ENCODE assay signal across 1 cellular context in the genomic region with DNA sequence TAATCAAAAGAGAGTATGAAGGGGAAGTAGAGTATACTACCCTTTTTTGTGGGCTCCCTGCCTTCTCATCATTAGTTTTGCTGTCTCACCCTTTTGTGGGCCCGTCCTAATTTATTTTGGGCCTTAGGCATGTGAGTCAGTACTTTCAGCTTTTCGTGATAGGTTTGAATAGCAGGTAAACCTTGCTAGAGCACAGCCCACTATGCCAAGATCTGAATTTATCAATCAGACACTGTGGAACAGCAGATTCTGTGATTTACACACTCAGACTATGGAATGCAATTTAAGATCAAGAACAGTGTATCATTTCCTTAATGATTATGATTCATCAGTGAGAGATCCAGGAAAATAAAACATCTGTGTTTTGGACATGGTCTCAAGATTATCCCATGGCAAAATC.
TF ChIP-seq lines count a peak whose summit lies in the region.

No MANE protein-coding gene starts in this region.

TF ChIP-seq in GM23338, 12 proteins besides CTCF, POLR2A, EP300 and RAD21 (continued from another document):
- TF ChIP-seq, protein P1, sequence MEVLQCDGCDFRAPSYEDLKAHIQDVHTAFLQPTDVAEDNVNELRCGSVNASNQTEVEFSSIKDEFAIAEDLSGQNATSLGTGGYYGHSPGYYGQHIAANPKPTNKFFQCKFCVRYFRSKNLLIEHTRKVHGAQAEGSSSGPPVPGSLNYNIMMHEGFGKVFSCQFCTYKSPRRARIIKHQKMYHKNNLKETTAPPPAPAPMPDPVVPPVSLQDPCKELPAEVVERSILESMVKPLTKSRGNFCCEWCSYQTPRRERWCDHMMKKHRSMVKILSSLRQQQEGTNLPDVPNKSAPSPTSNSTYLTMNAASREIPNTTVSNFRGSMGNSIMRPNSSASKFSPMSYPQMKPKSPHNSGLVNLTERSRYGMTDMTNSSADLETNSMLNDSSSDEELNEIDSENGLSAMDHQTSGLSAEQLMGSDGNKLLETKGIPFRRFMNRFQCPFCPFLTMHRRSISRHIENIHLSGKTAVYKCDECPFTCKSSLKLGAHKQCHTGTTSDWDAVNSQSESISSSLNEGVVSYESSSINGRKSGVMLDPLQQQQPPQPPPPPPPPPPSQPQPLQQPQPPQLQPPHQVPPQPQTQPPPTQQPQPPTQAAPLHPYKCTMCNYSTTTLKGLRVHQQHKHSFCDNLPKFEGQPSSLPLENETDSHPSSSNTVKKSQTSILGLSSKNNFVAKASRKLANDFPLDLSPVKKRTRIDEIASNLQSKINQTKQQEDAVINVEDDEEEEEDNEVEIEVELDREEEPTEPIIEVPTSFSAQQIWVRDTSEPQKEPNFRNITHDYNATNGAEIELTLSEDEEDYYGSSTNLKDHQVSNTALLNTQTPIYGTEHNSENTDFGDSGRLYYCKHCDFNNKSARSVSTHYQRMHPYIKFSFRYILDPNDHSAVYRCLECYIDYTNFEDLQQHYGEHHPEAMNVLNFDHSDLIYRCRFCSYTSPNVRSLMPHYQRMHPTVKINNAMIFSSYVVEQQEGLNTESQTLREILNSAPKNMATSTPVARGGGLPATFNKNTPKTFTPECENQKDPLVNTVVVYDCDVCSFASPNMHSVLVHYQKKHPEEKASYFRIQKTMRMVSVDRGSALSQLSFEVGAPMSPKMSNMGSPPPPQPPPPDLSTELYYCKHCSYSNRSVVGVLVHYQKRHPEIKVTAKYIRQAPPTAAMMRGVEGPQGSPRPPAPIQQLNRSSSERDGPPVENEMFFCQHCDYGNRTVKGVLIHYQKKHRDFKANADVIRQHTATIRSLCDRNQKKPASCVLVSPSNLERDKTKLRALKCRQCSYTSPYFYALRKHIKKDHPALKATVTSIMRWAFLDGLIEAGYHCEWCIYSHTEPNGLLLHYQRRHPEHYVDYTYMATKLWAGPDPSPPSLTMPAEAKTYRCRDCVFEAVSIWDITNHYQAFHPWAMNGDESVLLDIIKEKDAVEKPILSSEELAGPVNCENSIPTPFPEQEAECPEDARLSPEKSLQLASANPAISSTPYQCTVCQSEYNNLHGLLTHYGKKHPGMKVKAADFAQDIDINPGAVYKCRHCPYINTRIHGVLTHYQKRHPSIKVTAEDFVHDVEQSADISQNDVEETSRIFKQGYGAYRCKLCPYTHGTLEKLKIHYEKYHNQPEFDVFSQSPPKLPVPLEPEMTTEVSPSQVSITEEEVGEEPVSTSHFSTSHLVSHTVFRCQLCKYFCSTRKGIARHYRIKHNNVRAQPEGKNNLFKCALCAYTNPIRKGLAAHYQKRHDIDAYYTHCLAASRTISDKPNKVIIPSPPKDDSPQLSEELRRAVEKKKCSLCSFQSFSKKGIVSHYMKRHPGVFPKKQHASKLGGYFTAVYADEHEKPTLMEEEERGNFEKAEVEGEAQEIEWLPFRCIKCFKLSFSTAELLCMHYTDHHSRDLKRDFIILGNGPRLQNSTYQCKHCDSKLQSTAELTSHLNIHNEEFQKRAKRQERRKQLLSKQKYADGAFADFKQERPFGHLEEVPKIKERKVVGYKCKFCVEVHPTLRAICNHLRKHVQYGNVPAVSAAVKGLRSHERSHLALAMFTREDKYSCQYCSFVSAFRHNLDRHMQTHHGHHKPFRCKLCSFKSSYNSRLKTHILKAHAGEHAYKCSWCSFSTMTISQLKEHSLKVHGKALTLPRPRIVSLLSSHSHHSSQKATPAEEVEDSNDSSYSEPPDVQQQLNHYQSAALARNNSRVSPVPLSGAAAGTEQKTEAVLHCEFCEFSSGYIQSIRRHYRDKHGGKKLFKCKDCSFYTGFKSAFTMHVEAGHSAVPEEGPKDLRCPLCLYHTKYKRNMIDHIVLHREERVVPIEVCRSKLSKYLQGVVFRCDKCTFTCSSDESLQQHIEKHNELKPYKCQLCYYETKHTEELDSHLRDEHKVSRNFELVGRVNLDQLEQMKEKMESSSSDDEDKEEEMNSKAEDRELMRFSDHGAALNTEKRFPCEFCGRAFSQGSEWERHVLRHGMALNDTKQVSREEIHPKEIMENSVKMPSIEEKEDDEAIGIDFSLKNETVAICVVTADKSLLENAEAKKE (CRISPR knock-in tag; IDR thresholded peaks at IDR 0.05), result no peak
TF ChIP-seq in GM23338: peak in this region for 0.
